ENCODE assay signal across 21 cellular contexts in genomic region chr4:159344877-159345276, GRCh38.
A peak's percentile ranks its signal among the peaks of the same experiment; 100 is the strongest.
DNase-seq lines count a peak whose midpoint lies in the region; ATAC-seq and TF ChIP-seq lines count a peak whose summit lies in the region.
"Had no signal": no experiment of that assay in that cellular context is flagged by ENCODE, and none has a peak within 500 bp of the region (broad histone marks: within the 10 kb centered on the region; RNA-seq: fewer than 3 reads in every experiment).

No MANE protein-coding gene starts in this region.

- no CpG with 5 or more reads among the region's 4 CpGs for WGBS in trophoblast cell (ENCODE audit: extremely low coverage, insufficient coverage, insufficient read length)

- no peak overlapping the region for H3K4ac ChIP-seq in trophoblast cell (ENCODE audit: low read depth, low read length)

- H3K4me3 Mint-ChIP-seq in endothelial cell (ENCODE audit: unreplicated experiment) = peak overlapping the region; percentile 69
- H3K4me3 Mint-ChIP-seq: CD4-positive, alpha-beta memory T cell; GM23338; H9 had no signal

- peaks cover 55% of the 10 kb centered on the region for H3K36me3 Mint-ChIP-seq in endothelial cell (ENCODE audit: low read depth, unreplicated experiment)

- H3K79me1 ChIP-seq in trophoblast cell (ENCODE audit: low read length) = no peaks in the 10 kb centered on the region

- H3K9me3 Mint-ChIP-seq in endothelial cell (ENCODE audit: unreplicated experiment) = no peaks in the 10 kb centered on the region
- H3K9me3 Mint-ChIP-seq: CD4-positive, alpha-beta memory T cell; GM23338; H9 had no signal

- H3K36me3 ChIP-seq in right atrium auricular region (peaks cover 89% of the 10 kb centered on the region), left ventricle myocardium inferior (peaks cover 96% of the 10 kb centered on the region), trophoblast cell (ENCODE audit: control insufficient read depth in 1 of 2, insufficient read depth in 2 of 2, low read length in 2 of 2) (peaks cover 7 to 24% of the 10 kb centered on the region in 2 experiments)

- no peak for TF ChIP-seq CTCF in right atrium auricular region (IDR thresholded peaks at IDR 0.05)
- TF ChIP-seq CTCF in endothelial cell (IDR thresholded peaks at IDR 0.05; ENCODE audit: unreplicated experiment) = no peak
- TF ChIP-seq CTCF in left ventricle myocardium inferior (IDR thresholded peaks at IDR 0.05; ENCODE audit: borderline replicate concordance) = no peak

- no peak overlapping the region for H2BK5ac ChIP-seq in trophoblast cell (ENCODE audit: low read depth, low read length, poor library complexity)

- no peak overlapping the region for H4K8ac ChIP-seq in trophoblast cell (ENCODE audit: low read depth, low read length)

- H3K9ac ChIP-seq in trophoblast cell (ENCODE audit: low read length) = no peak overlapping the region

- no peaks in the 10 kb centered on the region for H3K27me3 Mint-ChIP-seq in endothelial cell (ENCODE audit: unreplicated experiment)
- H3K27me3 Mint-ChIP-seq: CD4-positive, alpha-beta memory T cell had no signal

- H3K4me1 Mint-ChIP-seq in endothelial cell (ENCODE audit: unreplicated experiment) = peaks cover 7% of the 10 kb centered on the region
- H3K4me1 Mint-ChIP-seq: CD4-positive, alpha-beta memory T cell; GM23338; H9 had no signal

- no peak overlapping the region for H4K91ac ChIP-seq in trophoblast cell (ENCODE audit: low read depth, low read length)

- DNase-seq in Right ventricle myocardium superior (no peak), right atrium auricular region (ENCODE audit: low spot score) (no peak), endothelial cell (ENCODE audit: low spot score) (no peak), left ventricle myocardium inferior (no peak), trophoblast cell (no peak), NCI-H1417 treated with DMSO at 0.1 percent for 48 hours (lab: John Stamatoyannopoulos, UW) (no peak), AG08395 (ENCODE audit: low spot score) (no peak)
- DNase-seq: 8988T; ACHN; C1 segment of cervical spinal cord; Calu3; CD4-positive, alpha-beta memory T cell; COR-L47; DMS53; DMS79 treated with DMSO at 0.1 percent for 48 hours; GF-D8; H9 had no signal

- H3K27ac Mint-ChIP-seq in endothelial cell (ENCODE audit: unreplicated experiment) = peak overlapping the region; percentile 11
- H3K27ac Mint-ChIP-seq: GM23338, H9 had no signal

- H3K4me1 ChIP-seq in right atrium auricular region = peaks cover 0 to 12% of the 10 kb centered on the region in 2 donors
- H3K4me1 ChIP-seq in left ventricle myocardium inferior = peaks cover 42% of the 10 kb centered on the region
- no peaks in the 10 kb centered on the region for H3K4me1 ChIP-seq in trophoblast cell (ENCODE audit: control insufficient read depth in 1 of 2, insufficient read depth in 2 of 2, low read length in 2 of 2)

- H2AK5ac ChIP-seq in trophoblast cell (ENCODE audit: low read length) = no peak overlapping the region

- no peak overlapping the region for H3K27ac ChIP-seq in right atrium auricular region
- H3K27ac ChIP-seq in left ventricle myocardium inferior (replicated peaks) = peak overlapping the region; percentile 69
- H3K27ac ChIP-seq in trophoblast cell (ENCODE audit: low read depth, low read length) = no peak overlapping the region
- H3K27ac ChIP-seq: A549 had no signal

- intact Hi-C loops in Right ventricle myocardium superior (cut with DNase I) = no loop called here
- intact Hi-C loops in left ventricle myocardium inferior (cut with micrococcal nuclease) = no loop called here

- no peaks in the 10 kb centered on the region for H3K9me3 ChIP-seq in right atrium auricular region
- no peaks in the 10 kb centered on the region for H3K9me3 ChIP-seq in left ventricle myocardium inferior (replicated peaks)
- H3K9me3 ChIP-seq in trophoblast cell (ENCODE audit: insufficient read depth, low read depth, low read length) = peaks cover 2% of the 10 kb centered on the region
- H3K9me3 ChIP-seq: A549 had no signal

- no peak overlapping the region for H2AFZ ChIP-seq in trophoblast cell (ENCODE audit: insufficient read depth, low read length, poor library complexity)
- H2AFZ ChIP-seq: GM23338 had no signal

- H2BK120ac ChIP-seq in trophoblast cell (ENCODE audit: insufficient read depth, low read length, poor library complexity) = no peak overlapping the region

- no peaks in the 10 kb centered on the region for H3K79me2 ChIP-seq in trophoblast cell (ENCODE audit: control insufficient read depth, insufficient read depth, low read length, poor library complexity)

- no peak overlapping the region for H4K12ac ChIP-seq in trophoblast cell (ENCODE audit: low read depth, low read length)

- no peak overlapping the region for H3K18ac ChIP-seq in trophoblast cell (ENCODE audit: low read length)

- ATAC-seq in Right ventricle myocardium superior (ENCODE audit: poor library complexity) (peak; percentile 78), HG03139 (IDR thresholded peaks at IDR 0.05; ENCODE audit: unreplicated experiment) (no peak)
- ATAC-seq: A549, GM23338, HCT116 had no signal

- H2BK12ac ChIP-seq in trophoblast cell (ENCODE audit: low read length) = no peak overlapping the region

- H3K14ac ChIP-seq in trophoblast cell (ENCODE audit: low read length) = no peak overlapping the region

- H3K4me2 ChIP-seq in trophoblast cell (ENCODE audit: low read length) = no peak overlapping the region
- H3K4me2 ChIP-seq: A549, GM23338 had no signal

- peak overlapping the region; percentile 89 for H3K23ac ChIP-seq in trophoblast cell (ENCODE audit: low read length)

- H3K27me3 ChIP-seq in right atrium auricular region (no peaks in the 10 kb centered on the region), left ventricle myocardium inferior (ENCODE audit: low read depth) (no peaks in the 10 kb centered on the region), trophoblast cell (ENCODE audit: insufficient read depth, low read length) (no peaks in the 10 kb centered on the region)

- H3K4me3 ChIP-seq in right atrium auricular region (no peak overlapping the region), left ventricle myocardium inferior (peak overlapping the region; percentile 30), trophoblast cell (ENCODE audit: low read depth, low read length) (no peak overlapping the region)
- H3K4me3 ChIP-seq: A549, GM23338 had no signal
